8 cellular contexts compared by ENCODE assay signal in genomic region chr10:62852961-62853702, GRCh38. TPM values are rescaled to one million over a fixed set of nuclear protein-coding genes. Genes with fewer than 3 reads are reported as not detected.
DNase-seq lines count a peak whose midpoint lies in the region; ATAC-seq and TF ChIP-seq lines count a peak whose summit lies in the region.

No MANE protein-coding gene starts in this region.

- H3K27ac Mint-ChIP-seq in T-helper 17 cell: no peak overlapping the region

- peak overlapping the region; percentile 54 for H3K4me3 Mint-ChIP-seq in T-helper 17 cell

- intact Hi-C loops in posterior vena cava (cut with DNase I): no loop called here

- H3K27me3 Mint-ChIP-seq in T-helper 17 cell: peaks cover 17% of the 10 kb centered on the region

- ATAC-seq in HG03025 (IDR thresholded peaks at IDR 0.05; ENCODE audit: low FRiP score, unreplicated experiment) (peak; percentile 75), T-helper 17 cell (peak; percentile 57)

- H3K27ac ChIP-seq in substantia nigra (ENCODE audit: low read depth, low read length, poor library complexity, severe bottlenecking): no peak overlapping the region

- DNase-seq in stimulated activated CD4-positive, alpha-beta T cell treated with anti-CD3 and anti-CD28 coated beads, Interleukin-4, amount 100 ng/mL, for 24 hours: peak; percentile 35
- DNase-seq in stimulated activated CD4-positive, alpha-beta T cell treated with anti-CD3 and anti-CD28 coated beads, Interleukin-4, amount 100 ng/mL, for 4 hours: no peak
- DNase-seq in T-helper 17 cell: no peak
- no peak for DNase-seq in substantia nigra (lab: John Stamatoyannopoulos, UW)
- DNase-seq in erythroblast (lab: John Stamatoyannopoulos, UW): no peak
- no peak for DNase-seq in posterior vena cava (ENCODE audit: low spot score)
- DNase-seq in NCI-H1417 treated with DMSO at 0.1 percent for 48 hours (lab: John Stamatoyannopoulos, UW): no peak

- H3K9me3 ChIP-seq in T-helper 17 cell (ENCODE audit: control insufficient read depth, low read length, poor library complexity, severe bottlenecking): no peaks in the 10 kb centered on the region

- H3K4me1 Mint-ChIP-seq in T-helper 17 cell: peaks cover 12% of the 10 kb centered on the region

- TF ChIP-seq POLR2A in erythroblast (IDR thresholded peaks at IDR 0.05; ENCODE audit: low read length): no peak

- no peaks in the 10 kb centered on the region for H3K36me3 Mint-ChIP-seq in T-helper 17 cell (ENCODE audit: low read depth)

RNA-seq across cellular contexts. Expression of gene EGR2, which starts 37.0 kb away (rescaled TPM):
- 1 to 10 TPM; 3.1 to 4.8 TPM for total RNA-seq in T-helper 17 cell
- total RNA-seq in posterior vena cava: 1 to 10 TPM; 3.0 to 4.0 TPM

RNA-seq across cellular contexts. Expression of gene ADO, which starts 48.6 kb away (rescaled TPM):
- 10 to 100 TPM in 1 of 2 donors, 1 to 10 TPM in 1; 10.0 to 11.2 TPM for total RNA-seq in T-helper 17 cell
- total RNA-seq in posterior vena cava: 10 to 100 TPM; 16.4 to 20.7 TPM
